In the genomic region with DNA sequence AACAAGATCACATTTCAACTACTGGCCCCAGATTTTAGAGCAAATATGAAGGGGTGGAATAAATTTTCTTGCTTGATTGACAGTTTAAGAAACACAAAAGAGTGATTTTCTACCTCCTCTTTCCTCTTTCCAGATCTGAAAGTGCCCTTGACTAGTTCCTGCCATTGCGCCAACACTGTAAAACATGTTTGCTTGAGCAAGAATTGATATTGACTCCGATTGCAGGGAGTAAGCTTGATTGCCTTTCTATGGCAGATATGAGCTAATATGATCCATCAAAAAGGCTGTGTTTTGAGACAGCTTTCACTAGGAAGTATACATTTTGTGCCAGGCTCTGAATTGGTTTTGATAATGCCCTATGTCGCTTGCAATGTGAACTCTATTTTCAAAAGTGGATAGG, we compare ENCODE assay signal across 21 cellular contexts.
"Had no signal": no experiment of that assay in that cellular context is flagged by ENCODE, and none has a peak within 500 bp of the region (broad histone marks: within the 10 kb centered on the region; RNA-seq: fewer than 3 reads in every experiment).

No MANE protein-coding gene starts in this region.

- DNase-seq: hippocampal formation; kidney glomerular epithelial cell; left cardiac atrium; left lung; lower lobe of right lung; mammary epithelial cell; mesenchymal stem cell; naive B cell; natural killer cell; nephron progenitor cell; ovary; right lobe of liver; stimulated activated CD4-positive, alpha-beta T cell treated with anti-CD3 and anti-CD28 coated beads, Interleukin-1b, Interleukin-23, amount 100 ng/mL, for 48 hours; stimulated activated CD4-positive, alpha-beta T cell treated with anti-CD3 and anti-CD28 coated beads, Interleukin-2, amount 100 ng/mL, for 48 hours; stimulated activated CD4-positive, alpha-beta T cell treated with anti-CD3 and anti-CD28 coated beads, Interleukin-4, amount 100 ng/mL, for 4 hours; stimulated activated CD8-positive, alpha-beta memory T cell treated with anti-CD3 and anti-CD28 coated beads, Interleukin-4, amount 100 ng/mL, for 48 hours; stimulated activated naive CD4-positive, alpha-beta T cell treated with Interleukin-2 at 50 U/mL for 16 hours; stimulated activated naive CD8-positive, alpha-beta T cell treated with anti-CD3 and anti-CD28 coated beads, Interleukin-15, amount 100 ng/mL, for 72 hours; substantia nigra; uterus had no signal

- ATAC-seq: left cardiac atrium; left lung; lower lobe of right lung; natural killer cell; right lobe of liver; stimulated activated memory B cell treated with anti-CD40 and anti-IgM and Interleukin-4, amounts not matched to agents 10 μg/mL and 1 μg/mL and 100 μg/mL, for 72 hours; stimulated activated naive CD8-positive, alpha-beta T cell treated with anti-CD3 and anti-CD28 coated beads, Interleukin-15, amount 100 ng/mL, for 72 hours had no signal
